Comparison of ENCODE assay signal across 12 cellular contexts in genomic region chr6:3208775-3209113, GRCh38. TPM values are rescaled to one million over a fixed set of nuclear protein-coding genes. Genes with fewer than 3 reads are reported as not detected.
DNase-seq lines count a peak whose midpoint lies in the region; ATAC-seq and TF ChIP-seq lines count a peak whose summit lies in the region.
"Had no signal": no experiment of that assay in that cellular context is flagged by ENCODE, and none has a peak within 500 bp of the region (broad histone marks: within the 10 kb centered on the region; RNA-seq: fewer than 3 reads in every experiment).

No MANE protein-coding gene starts in this region.

- no peak for DNase-seq in activated CD8-positive, alpha-beta T cell treated with anti-CD3 and anti-CD28 coated beads for 36 hours
- DNase-seq in activated CD8-positive, alpha-beta T cell treated with anti-CD3 and anti-CD28 coated beads, Interleukin-2, amount 10 ng/mL, durations not matched to agents 7 days and 5 days, result no peak
- DNase-seq in T-helper 17 cell, result no peak
- no peak for DNase-seq in fibroblast of the aortic adventitia (ENCODE audit: low read depth)
- DNase-seq in thoracic aorta (ENCODE audit: low spot score), result no peak
- no peak for DNase-seq in NCI-H69 (lab: John Stamatoyannopoulos, UW)
- no peak for DNase-seq in activated effector memory CD4-positive, alpha-beta T cell treated with anti-CD3 and anti-CD28 coated beads, Interleukin-2, amount 50 U/mL, for 16 hours
- no peak for DNase-seq in left cardiac atrium
- DNase-seq: cerebellar nuclear complex, naive B cell, upper lobe of right lung had no signal

- no peaks in the 10 kb centered on the region for H3K36me3 ChIP-seq in thoracic aorta
- H3K36me3 ChIP-seq: BLaER1, upper lobe of right lung had no signal

- POLR2A ChIA-PET in activated CD8-positive, alpha-beta T cell treated with anti-CD3 and anti-CD28 coated beads for 36 hours (lab: Charles Lee), result interaction anchor here (0.8 to 1.2 kb wide), 3 partner anchors 10 to 52 kb away, joined by 3 read pairs; partner anchors contain the start of gene TUBB2B
- POLR2A ChIA-PET in activated CD8-positive, alpha-beta T cell treated with anti-CD3 and anti-CD28 coated beads, Interleukin-2, amount 10 ng/mL, durations not matched to agents 7 days and 5 days (lab: Charles Lee), result interaction anchor here (1.2 kb wide), 1 partner anchor 13 kb away, joined by 4 read pairs; no protein-coding TSS in a partner anchor

- TF ChIP-seq CTCF in activated CD8-positive, alpha-beta T cell treated with anti-CD3 and anti-CD28 coated beads for 36 hours (IDR thresholded peaks at IDR 0.05), result no peak
- no peak for TF ChIP-seq CTCF in fibroblast of the aortic adventitia (IDR thresholded peaks at IDR 0.05; ENCODE audit: insufficient read depth, low read length)
- no peak for TF ChIP-seq CTCF in thoracic aorta (IDR thresholded peaks at IDR 0.05)

- no peaks in the 10 kb centered on the region for H3K9me3 ChIP-seq in T-helper 17 cell (ENCODE audit: control insufficient read depth, low read length, poor library complexity, severe bottlenecking)
- H3K9me3 ChIP-seq in thoracic aorta, result no peaks in the 10 kb centered on the region
- H3K9me3 ChIP-seq: BLaER1, upper lobe of right lung had no signal

- H3K27ac ChIP-seq in thoracic aorta, result peak overlapping the region; percentile 8 to 31
- H3K27ac ChIP-seq: BLaER1, upper lobe of right lung had no signal

- H3K4me3 Mint-ChIP-seq in activated CD8-positive, alpha-beta T cell treated with anti-CD3 and anti-CD28 coated beads for 36 hours, result no peak overlapping the region
- no peak overlapping the region for H3K4me3 Mint-ChIP-seq in activated CD8-positive, alpha-beta T cell treated with anti-CD3 and anti-CD28 coated beads, Interleukin-2, amount 10 ng/mL, durations not matched to agents 7 days and 5 days
- H3K4me3 Mint-ChIP-seq in T-helper 17 cell, result peak overlapping the region; percentile 67
- H3K4me3 Mint-ChIP-seq: naive B cell had no signal

- H3K9me3 Mint-ChIP-seq in activated CD8-positive, alpha-beta T cell treated with anti-CD3 and anti-CD28 coated beads for 36 hours, result peaks cover 1% of the 10 kb centered on the region
- H3K9me3 Mint-ChIP-seq in activated CD8-positive, alpha-beta T cell treated with anti-CD3 and anti-CD28 coated beads, Interleukin-2, amount 10 ng/mL, durations not matched to agents 7 days and 5 days (ENCODE audit: insufficient read depth), result no peaks in the 10 kb centered on the region

- CTCF ChIA-PET in activated CD8-positive, alpha-beta T cell treated with anti-CD3 and anti-CD28 coated beads for 36 hours (lab: Charles Lee), result interaction anchor here (1.2 to 2.8 kb wide), 3 partner anchors 14 to 220 kb away, joined by 4 to 16 read pairs (median 5); no protein-coding TSS in a partner anchor
- CTCF ChIA-PET in activated CD8-positive, alpha-beta T cell treated with anti-CD3 and anti-CD28 coated beads, Interleukin-2, amount 10 ng/mL, durations not matched to agents 7 days and 5 days (lab: Charles Lee), result interaction anchor here (1.9 kb wide), 1 partner anchor 43 kb away, joined by 6 read pairs; no protein-coding TSS in a partner anchor

- H3K4me3 ChIP-seq in fibroblast of the aortic adventitia (ENCODE audit: low read depth, low read length), result peak overlapping the region; percentile 17
- H3K4me3 ChIP-seq in thoracic aorta, result peak overlapping the region; percentile 26
- H3K4me3 ChIP-seq: BLaER1, upper lobe of right lung had no signal

- peaks cover 27% of the 10 kb centered on the region for H3K4me1 Mint-ChIP-seq in activated CD8-positive, alpha-beta T cell treated with anti-CD3 and anti-CD28 coated beads for 36 hours (ENCODE audit: low read depth)
- H3K4me1 Mint-ChIP-seq in activated CD8-positive, alpha-beta T cell treated with anti-CD3 and anti-CD28 coated beads, Interleukin-2, amount 10 ng/mL, durations not matched to agents 7 days and 5 days (ENCODE audit: low read depth), result peaks cover 8% of the 10 kb centered on the region
- H3K4me1 Mint-ChIP-seq in T-helper 17 cell, result peaks cover 10% of the 10 kb centered on the region

- H3K27me3 Mint-ChIP-seq in activated CD8-positive, alpha-beta T cell treated with anti-CD3 and anti-CD28 coated beads for 36 hours, result peaks cover 16% of the 10 kb centered on the region
- H3K27me3 Mint-ChIP-seq in activated CD8-positive, alpha-beta T cell treated with anti-CD3 and anti-CD28 coated beads, Interleukin-2, amount 10 ng/mL, durations not matched to agents 7 days and 5 days (ENCODE audit: low read depth), result peaks cover 17% of the 10 kb centered on the region
- peaks cover 17% of the 10 kb centered on the region for H3K27me3 Mint-ChIP-seq in T-helper 17 cell

- H3K36me3 Mint-ChIP-seq in activated CD8-positive, alpha-beta T cell treated with anti-CD3 and anti-CD28 coated beads for 36 hours (ENCODE audit: low read depth), result no peaks in the 10 kb centered on the region
- no peaks in the 10 kb centered on the region for H3K36me3 Mint-ChIP-seq in activated CD8-positive, alpha-beta T cell treated with anti-CD3 and anti-CD28 coated beads, Interleukin-2, amount 10 ng/mL, durations not matched to agents 7 days and 5 days (ENCODE audit: low read depth)
- H3K36me3 Mint-ChIP-seq in T-helper 17 cell (ENCODE audit: low read depth), result peaks cover 2% of the 10 kb centered on the region

- no peak for ATAC-seq in activated CD8-positive, alpha-beta T cell treated with anti-CD3 and anti-CD28 coated beads for 36 hours
- no peak for ATAC-seq in activated CD8-positive, alpha-beta T cell treated with anti-CD3 and anti-CD28 coated beads, Interleukin-2, amount 10 ng/mL, durations not matched to agents 7 days and 5 days
- ATAC-seq in T-helper 17 cell (no peak), thoracic aorta (ENCODE audit: insufficient number of reproducible peaks, low FRiP score, low read depth) (no peak), left cardiac atrium (no peak)

- intact Hi-C loops in activated CD8-positive, alpha-beta T cell treated with anti-CD3 and anti-CD28 coated beads for 36 hours (cut with micrococcal nuclease), result loop anchor here (10.0 kb wide), 1 partner anchor 84 kb away; no protein-coding TSS in a partner anchor
- intact Hi-C loops in left cardiac atrium (cut with DNase I), result no loop called here

- H3K27me3 ChIP-seq in thoracic aorta (replicated peaks; ENCODE audit: insufficient read depth), result no peaks in the 10 kb centered on the region
- H3K27me3 ChIP-seq: BLaER1, upper lobe of right lung had no signal

- H3K4me1 ChIP-seq in thoracic aorta (ENCODE audit: control insufficient read depth in 1 of 2, low read depth in 2 of 2), result peaks cover 12 to 44% of the 10 kb centered on the region in 2 donors
- H3K4me1 ChIP-seq: upper lobe of right lung had no signal

- H3K27ac Mint-ChIP-seq in activated CD8-positive, alpha-beta T cell treated with anti-CD3 and anti-CD28 coated beads for 36 hours, result peak overlapping the region; percentile 87
- H3K27ac Mint-ChIP-seq in activated CD8-positive, alpha-beta T cell treated with anti-CD3 and anti-CD28 coated beads, Interleukin-2, amount 10 ng/mL, durations not matched to agents 7 days and 5 days, result no peak overlapping the region
- peak overlapping the region; percentile 32 for H3K27ac Mint-ChIP-seq in T-helper 17 cell
- H3K27ac Mint-ChIP-seq: naive B cell had no signal

RNA-seq across cellular contexts. Expression of gene TUBB2B, which starts 18.7 kb away (rescaled TPM):
- under 1 TPM; 0.41 to 0.67 TPM for total RNA-seq in activated CD8-positive, alpha-beta T cell treated with anti-CD3 and anti-CD28 coated beads for 36 hours
- not detected for total RNA-seq in activated CD8-positive, alpha-beta T cell treated with anti-CD3 and anti-CD28 coated beads, Interleukin-2, amount 10 ng/mL, durations not matched to agents 7 days and 5 days
- total RNA-seq in T-helper 17 cell, result under 1 TPM; 0.75 to 0.76 TPM
- 0.25 and 2.9 TPM in 2 replicates for total RNA-seq in fibroblast of the aortic adventitia (ENCODE audit: low replicate concordance)
- total RNA-seq in thoracic aorta, result 1 to 10 TPM; 1.8 to 3.2 TPM
- total RNA-seq in left cardiac atrium, result 1 to 10 TPM; 2.2 to 3.9 TPM

RNA-seq across cellular contexts. Expression of gene PSMG4, which starts 50.0 kb away (rescaled TPM):
- 10 to 100 TPM; 50.2 to 53.9 TPM for total RNA-seq in activated CD8-positive, alpha-beta T cell treated with anti-CD3 and anti-CD28 coated beads for 36 hours
- total RNA-seq in activated CD8-positive, alpha-beta T cell treated with anti-CD3 and anti-CD28 coated beads, Interleukin-2, amount 10 ng/mL, durations not matched to agents 7 days and 5 days, result 10 to 100 TPM; 35.3 to 35.5 TPM
- 10 to 100 TPM; 11.9 to 15.6 TPM for total RNA-seq in T-helper 17 cell
- 11.9 and 15.4 TPM in 2 replicates for total RNA-seq in fibroblast of the aortic adventitia (ENCODE audit: low replicate concordance)
- total RNA-seq in thoracic aorta, result 10 to 100 TPM; 19.4 to 29.0 TPM
- total RNA-seq in left cardiac atrium, result 1 to 10 TPM; 6.7 to 8.8 TPM

RNA-seq across cellular contexts. Expression of gene TUBB2A, which starts 51.4 kb away (rescaled TPM):
- total RNA-seq in activated CD8-positive, alpha-beta T cell treated with anti-CD3 and anti-CD28 coated beads for 36 hours, result 1 to 10 TPM; 1.3 to 1.5 TPM
- total RNA-seq in activated CD8-positive, alpha-beta T cell treated with anti-CD3 and anti-CD28 coated beads, Interleukin-2, amount 10 ng/mL, durations not matched to agents 7 days and 5 days, result 1 to 10 TPM; 2.7 to 3.5 TPM
- total RNA-seq in T-helper 17 cell (10 to 100 TPM; 51.6 to 74.8 TPM), fibroblast of the aortic adventitia (ENCODE audit: low replicate concordance) (5.0 and 45.5 TPM in 2 replicates), thoracic aorta (10 to 100 TPM; 30.8 to 70.4 TPM), left cardiac atrium (10 to 100 TPM; 43.8 to 57.8 TPM)
